14 cellular contexts compared by ENCODE assay signal in genomic region chr10:80194373-80195045, GRCh38. TPM values are rescaled to one million over a fixed set of nuclear protein-coding genes. Genes with fewer than 3 reads are reported as not detected.
DNase-seq lines count a peak whose midpoint lies in the region; ATAC-seq and TF ChIP-seq lines count a peak whose summit lies in the region.
"Had no signal": no experiment of that assay in that cellular context is flagged by ENCODE, and none has a peak within 500 bp of the region (broad histone marks: within the 10 kb centered on the region; RNA-seq: fewer than 3 reads in every experiment).

No MANE protein-coding gene starts in this region.

- WGBS in thymus, result 80% methylated on average over 11 of the region's 11 CpGs

- TF ChIP-seq CTCF in left ventricle myocardium inferior (IDR thresholded peaks at IDR 0.05; ENCODE audit: borderline replicate concordance), result no peak
- TF ChIP-seq CTCF in mesothelial cell of epicardium (IDR thresholded peaks at IDR 0.05; ENCODE audit: unreplicated experiment), result no peak

- no peak for DNase-seq in left ventricle myocardium inferior
- DNase-seq in Right ventricle myocardium inferior (ENCODE audit: missing footprints), result no peak
- DNase-seq in activated T-helper 2 cell treated with anti-CD3 and anti-CD28 coated beads, Interferon-gamma antibody, Interleukin-2, Interleukin-4, amounts not matched to agents 10 μg/mL and 5 μg/mL and 100 μg/mL, durations not matched to agents 14 hours and 24 hours and 36 hours (ENCODE audit: low spot score), result no peak
- no peak for DNase-seq in mesothelial cell of epicardium (ENCODE audit: low spot score in 2 of 2, unreplicated experiment in 2 of 2)
- DNase-seq in SIG-M5 treated with dmso at 0.1 percent for 504 hours (lab: John Stamatoyannopoulos, UW; ENCODE audit: unreplicated experiment), result no peak
- no peak for DNase-seq in glomerular visceral epithelial cell (ENCODE audit: extremely low spot score)
- no peak for DNase-seq in MV-4-11 (lab: John Stamatoyannopoulos, UW)
- DNase-seq: amniotic stem cell; DND-41; effector CD8-positive, alpha-beta T cell; NCI-H2081 treated with DMSO at 0.1 percent for 48 hours; T-helper 2 cell had no signal

- intact Hi-C loops in left ventricle myocardium inferior (cut with micrococcal nuclease), result no loop called here
- intact Hi-C loops in Right ventricle myocardium inferior (cut with DNase I), result no loop called here
- intact Hi-C loops in activated T-helper 2 cell treated with anti-CD3 and anti-CD28 coated beads, Interferon-gamma antibody, Interleukin-2, Interleukin-4, amounts not matched to agents 10 μg/mL and 5 μg/mL and 100 μg/mL, durations not matched to agents 14 hours and 24 hours and 36 hours (cut with micrococcal nuclease), result no loop called here

- H3K27me3 Mint-ChIP-seq in activated T-helper 2 cell treated with anti-CD3 and anti-CD28 coated beads, Interferon-gamma antibody, Interleukin-2, Interleukin-4, amounts not matched to agents 10 μg/mL and 5 μg/mL and 100 μg/mL, durations not matched to agents 14 hours and 24 hours and 36 hours (ENCODE audit: low read depth), result no peaks in the 10 kb centered on the region
- no peaks in the 10 kb centered on the region for H3K27me3 Mint-ChIP-seq in mesothelial cell of epicardium (ENCODE audit: low read depth)

- H3K4me3 ChIP-seq in left ventricle myocardium inferior (no peak overlapping the region), thymus (ENCODE audit: low read length) (no peak overlapping the region)
- H3K4me3 ChIP-seq: smooth muscle cell had no signal

- peaks cover 8% of the 10 kb centered on the region for H3K9me3 ChIP-seq in left ventricle myocardium inferior (replicated peaks)
- no peaks in the 10 kb centered on the region for H3K9me3 ChIP-seq in thymus (ENCODE audit: control insufficient read depth)

- H3K36me3 Mint-ChIP-seq in activated T-helper 2 cell treated with anti-CD3 and anti-CD28 coated beads, Interferon-gamma antibody, Interleukin-2, Interleukin-4, amounts not matched to agents 10 μg/mL and 5 μg/mL and 100 μg/mL, durations not matched to agents 14 hours and 24 hours and 36 hours (ENCODE audit: low read depth), result peaks cover 52% of the 10 kb centered on the region
- peaks cover 16% of the 10 kb centered on the region for H3K36me3 Mint-ChIP-seq in mesothelial cell of epicardium

- H3K27me3 ChIP-seq in left ventricle myocardium inferior (ENCODE audit: low read depth) (no peaks in the 10 kb centered on the region), thymus (ENCODE audit: control insufficient read depth, insufficient read depth) (no peaks in the 10 kb centered on the region)

- peaks cover 96% of the 10 kb centered on the region for H3K4me1 ChIP-seq in left ventricle myocardium inferior
- H3K4me1 ChIP-seq in thymus (ENCODE audit: control insufficient read depth, insufficient read depth, low read length), result peaks cover 40% of the 10 kb centered on the region

- peak overlapping the region; percentile 49 for H3K27ac Mint-ChIP-seq in activated T-helper 2 cell treated with anti-CD3 and anti-CD28 coated beads, Interferon-gamma antibody, Interleukin-2, Interleukin-4, amounts not matched to agents 10 μg/mL and 5 μg/mL and 100 μg/mL, durations not matched to agents 14 hours and 24 hours and 36 hours
- peak overlapping the region; percentile 90 for H3K27ac Mint-ChIP-seq in mesothelial cell of epicardium

- H3K27ac ChIP-seq in left ventricle myocardium inferior (replicated peaks) (peak overlapping the region; percentile 99), thymus (ENCODE audit: low read depth) (peak overlapping the region; percentile 40)

- H3K9me3 Mint-ChIP-seq in activated T-helper 2 cell treated with anti-CD3 and anti-CD28 coated beads, Interferon-gamma antibody, Interleukin-2, Interleukin-4, amounts not matched to agents 10 μg/mL and 5 μg/mL and 100 μg/mL, durations not matched to agents 14 hours and 24 hours and 36 hours, result peaks cover 17% of the 10 kb centered on the region
- H3K9me3 Mint-ChIP-seq in mesothelial cell of epicardium, result peaks cover 10% of the 10 kb centered on the region

- H3K4me1 Mint-ChIP-seq in activated T-helper 2 cell treated with anti-CD3 and anti-CD28 coated beads, Interferon-gamma antibody, Interleukin-2, Interleukin-4, amounts not matched to agents 10 μg/mL and 5 μg/mL and 100 μg/mL, durations not matched to agents 14 hours and 24 hours and 36 hours (ENCODE audit: low read depth), result peaks cover 61% of the 10 kb centered on the region
- H3K4me1 Mint-ChIP-seq in mesothelial cell of epicardium, result peaks cover 45% of the 10 kb centered on the region

- no peak overlapping the region for H3K4me3 Mint-ChIP-seq in activated T-helper 2 cell treated with anti-CD3 and anti-CD28 coated beads, Interferon-gamma antibody, Interleukin-2, Interleukin-4, amounts not matched to agents 10 μg/mL and 5 μg/mL and 100 μg/mL, durations not matched to agents 14 hours and 24 hours and 36 hours (ENCODE audit: low read depth)
- no peak overlapping the region for H3K4me3 Mint-ChIP-seq in mesothelial cell of epicardium

- ATAC-seq in Right ventricle myocardium inferior, result no peak

- H3K36me3 ChIP-seq in left ventricle myocardium inferior (peaks cover 3% of the 10 kb centered on the region), thymus (ENCODE audit: control insufficient read depth, insufficient read depth) (peaks cover 13% of the 10 kb centered on the region)

RNA-seq across cellular contexts. Expression of gene ANXA11, which starts 10.8 kb away (rescaled TPM):
- total RNA-seq in left ventricle myocardium inferior, result 390 TPM
- 420 TPM for total RNA-seq in Right ventricle myocardium inferior
- total RNA-seq in activated T-helper 2 cell treated with anti-CD3 and anti-CD28 coated beads, Interferon-gamma antibody, Interleukin-2, Interleukin-4, amounts not matched to agents 10 μg/mL and 5 μg/mL and 100 μg/mL, durations not matched to agents 14 hours and 24 hours and 36 hours, result 251 and 264 TPM in 2 replicates
- total RNA-seq in mesothelial cell of epicardium, result 215 to 238 TPM (median 226 TPM) in 3 replicates
- polyA plus RNA-seq in thymus, result 152 TPM
